ENCODE assay signal across 8 cellular contexts in the genomic region with DNA sequence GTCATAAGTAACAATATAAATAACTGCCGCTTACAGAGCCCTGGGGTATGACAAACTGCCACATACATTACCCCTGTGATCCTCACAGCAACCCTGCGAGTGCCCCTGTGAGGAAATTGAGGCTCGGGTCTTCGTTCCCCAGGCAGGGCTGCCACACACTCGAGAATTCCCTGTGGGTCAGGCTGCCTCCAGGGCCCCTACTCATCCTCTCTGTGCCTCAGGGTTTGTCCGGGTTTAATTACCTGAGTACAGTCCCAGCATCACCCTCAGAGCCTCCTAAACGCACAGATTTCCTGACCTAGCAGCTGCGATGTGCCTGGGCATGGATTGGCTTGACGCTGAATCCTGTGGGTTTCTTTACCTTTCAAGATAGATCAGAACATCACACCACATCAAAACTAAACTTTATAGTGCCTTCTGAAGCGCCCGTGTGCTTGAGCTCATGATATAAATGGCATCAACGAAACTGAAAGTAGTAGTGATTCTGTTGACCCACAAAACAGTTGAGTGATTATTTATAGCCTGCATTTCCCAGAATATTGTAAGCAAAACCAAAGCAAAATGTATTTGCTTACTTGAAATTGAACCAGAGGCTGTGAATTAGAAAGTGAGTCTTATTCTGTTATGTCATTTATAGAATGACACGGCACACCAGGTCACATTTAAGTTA. TPM values are rescaled to one million over a fixed set of nuclear protein-coding genes. Genes with fewer than 3 reads are reported as not detected.
A peak's percentile ranks its signal among the peaks of the same experiment; 100 is the strongest.
DNase-seq lines count a peak whose midpoint lies in the region; ATAC-seq and TF ChIP-seq lines count a peak whose summit lies in the region.

No MANE protein-coding gene starts in this region.

- DNase-seq in NCI-H2029 treated with DMSO at 0.1 percent for 48 hours (lab: John Stamatoyannopoulos, UW) = peak; percentile 37
- DNase-seq in activated naive CD8-positive, alpha-beta T cell treated with anti-CD3 and anti-CD28 coated beads for 36 hours = peak; percentile 66
- DNase-seq in prostate gland (ENCODE audit: low spot score) = no peak
- no peak for DNase-seq in G401 (ENCODE audit: low spot score)
- no peak for DNase-seq in NCI-H748 (lab: John Stamatoyannopoulos, UW; ENCODE audit: unreplicated experiment)

- no peaks in the 10 kb centered on the region for H3K27me3 ChIP-seq in prostate gland (replicated peaks; ENCODE audit: insufficient read depth)

- intact Hi-C loops in prostate gland (cut with DNase I) = no loop called here

- no peaks in the 10 kb centered on the region for H3K36me3 ChIP-seq in prostate gland

- TF ChIP-seq CTCF in prostate gland (IDR thresholded peaks at IDR 0.05) = no peak

- H3K4me3 Mint-ChIP-seq in activated naive CD8-positive, alpha-beta T cell treated with anti-CD3 and anti-CD28 coated beads for 36 hours = peak overlapping the region; percentile 68

- H3K36me3 Mint-ChIP-seq in activated naive CD8-positive, alpha-beta T cell treated with anti-CD3 and anti-CD28 coated beads for 36 hours = peaks cover 27% of the 10 kb centered on the region

- H3K4me1 Mint-ChIP-seq in activated naive CD8-positive, alpha-beta T cell treated with anti-CD3 and anti-CD28 coated beads for 36 hours = peaks cover 58% of the 10 kb centered on the region

- ATAC-seq in GM19035 (IDR thresholded peaks at IDR 0.05; ENCODE audit: unreplicated experiment) (peak; percentile 36), HG02571 (IDR thresholded peaks at IDR 0.05; ENCODE audit: unreplicated experiment) (no peak), HG02588 (IDR thresholded peaks at IDR 0.05; ENCODE audit: unreplicated experiment) (no peak)

- WGBS in prostate gland = 52% methylated on average over 13 of the region's 13 CpGs

- H3K4me1 ChIP-seq in prostate gland (replicated peaks) = peaks cover 47% of the 10 kb centered on the region

- in situ Hi-C loops in G401 (cut with HindIII; ENCODE audit: low sequenced_read_pairs) = no loop called here

- no peak for TF ChIP-seq POLR2A in prostate gland (IDR thresholded peaks at IDR 0.05)

- no peaks in the 10 kb centered on the region for H3K9me3 Mint-ChIP-seq in activated naive CD8-positive, alpha-beta T cell treated with anti-CD3 and anti-CD28 coated beads for 36 hours

- peak overlapping the region; percentile 90 for H3K27ac Mint-ChIP-seq in activated naive CD8-positive, alpha-beta T cell treated with anti-CD3 and anti-CD28 coated beads for 36 hours

- H3K27me3 Mint-ChIP-seq in activated naive CD8-positive, alpha-beta T cell treated with anti-CD3 and anti-CD28 coated beads for 36 hours = no peaks in the 10 kb centered on the region

- peak overlapping the region in 1 of 2 donors; percentile 16 for H3K4me3 ChIP-seq in prostate gland

- no peaks in the 10 kb centered on the region for H3K9me3 ChIP-seq in prostate gland

- H3K27ac ChIP-seq in prostate gland = peak overlapping the region; percentile 90 to 95

RNA-seq across cellular contexts. Expression of a gene that starts 14.0 kb away (rescaled TPM):
- 10 to 100 TPM; 15.7 to 17.5 TPM for total RNA-seq in activated naive CD8-positive, alpha-beta T cell treated with anti-CD3 and anti-CD28 coated beads for 36 hours
- total RNA-seq in prostate gland = 10 to 100 TPM; 44.2 to 49.6 TPM
- 0.37 and 0.86 TPM in 2 replicates for total RNA-seq in G401 (2014; rRNA removed; shearing (Covaris generic))

RNA-seq across cellular contexts. Expression of a gene that starts 31.6 kb away (rescaled TPM):
- total RNA-seq in activated naive CD8-positive, alpha-beta T cell treated with anti-CD3 and anti-CD28 coated beads for 36 hours = under 1 TPM in 1 of 2 experiments, not detected in 1; 0.32 TPM
- total RNA-seq in prostate gland = 1 to 10 TPM; 1.6 to 2.6 TPM
- total RNA-seq in G401 (2014; rRNA removed; shearing (Covaris generic)) = 0.41 TPM in 1 of 2 replicates, not detected in the other

Comparison
In these comparisons a context has a peak if more than half of its experiments do, and no peak if none do; other contexts are left out.
1. DNase-seq: peak in NCI-H2029 treated with DMSO at 0.1 percent for 48 hours (single experiment) and activated naive CD8-positive, alpha-beta T cell treated with anti-CD3 and anti-CD28 coated beads for 36 hours (single experiment); none in prostate gland (single experiment), G401 (single experiment) and NCI-H748 (single experiment).